In genomic region chr3:190173426-190173825, GRCh38 we compare ENCODE assay signal across 22 cellular contexts. TPM values are rescaled to one million over a fixed set of nuclear protein-coding genes. Genes with fewer than 3 reads are reported as not detected.
"Had no signal": no experiment of that assay in that cellular context is flagged by ENCODE, and none has a peak within 500 bp of the region (broad histone marks: within the 10 kb centered on the region; RNA-seq: fewer than 3 reads in every experiment).

No MANE protein-coding gene starts in this region.

- H3K27ac ChIP-seq: brain microvascular endothelial cell, colonic mucosa, suprapubic skin, transverse colon, uterus had no signal

- H3K36me3 ChIP-seq: brain microvascular endothelial cell, colonic mucosa, suprapubic skin, transverse colon, uterus had no signal

- H3K4me3 ChIP-seq: colonic mucosa, lung, suprapubic skin, transverse colon, uterus had no signal

- H3K9me3 ChIP-seq: colonic mucosa, suprapubic skin, transverse colon, uterus had no signal

- DNase-seq: activated CD4-positive, alpha-beta T cell treated with anti-CD3 and anti-CD28 coated beads, Interleukin-2, amount 50 U/mL, for 1 hour; activated CD4-positive, CD25-positive, alpha-beta regulatory T cell treated with anti-CD3 and anti-CD28 coated beads, Interleukin-2, amount 50 U/mL, for 72 hours; activated CD8-positive, alpha-beta memory T cell treated with anti-CD3 and anti-CD28 coated beads, Interleukin-2, amount 50 U/mL, for 4 hours; activated naive CD4-positive, alpha-beta T cell treated with anti-CD3 and anti-CD28 coated beads for 36 hours; activated T-cell treated with anti-CD3 and anti-CD28 coated beads, Interleukin-2, amount 50 U/mL, for 4 hours; anterior cingulate cortex; brain microvascular endothelial cell; central memory CD4-positive, alpha-beta T cell; colonic mucosa; endodermal cell; foreskin melanocyte; glutamatergic neuron; hippocampal formation; kidney; retina; T-helper 1 cell; T1000; transverse colon; uterus had no signal

- H3K4me1 ChIP-seq: colonic mucosa, suprapubic skin, transverse colon, uterus had no signal

- ATAC-seq: activated T-cell treated with anti-CD3 and anti-CD28 coated beads, Interleukin-2, amount 50 U/mL, for 4 hours; left lobe of liver had no signal

- H3K27me3 ChIP-seq: brain microvascular endothelial cell, colonic mucosa, suprapubic skin, transverse colon, uterus had no signal

RNA-seq across cellular contexts. Expression of gene P3H2, which starts 52.7 kb away (rescaled TPM):
- total RNA-seq: activated naive CD4-positive, alpha-beta T cell treated with anti-CD3 and anti-CD28 coated beads for 36 hours had no signal
